1 cellular context compared by ENCODE assay signal in the genomic region with DNA sequence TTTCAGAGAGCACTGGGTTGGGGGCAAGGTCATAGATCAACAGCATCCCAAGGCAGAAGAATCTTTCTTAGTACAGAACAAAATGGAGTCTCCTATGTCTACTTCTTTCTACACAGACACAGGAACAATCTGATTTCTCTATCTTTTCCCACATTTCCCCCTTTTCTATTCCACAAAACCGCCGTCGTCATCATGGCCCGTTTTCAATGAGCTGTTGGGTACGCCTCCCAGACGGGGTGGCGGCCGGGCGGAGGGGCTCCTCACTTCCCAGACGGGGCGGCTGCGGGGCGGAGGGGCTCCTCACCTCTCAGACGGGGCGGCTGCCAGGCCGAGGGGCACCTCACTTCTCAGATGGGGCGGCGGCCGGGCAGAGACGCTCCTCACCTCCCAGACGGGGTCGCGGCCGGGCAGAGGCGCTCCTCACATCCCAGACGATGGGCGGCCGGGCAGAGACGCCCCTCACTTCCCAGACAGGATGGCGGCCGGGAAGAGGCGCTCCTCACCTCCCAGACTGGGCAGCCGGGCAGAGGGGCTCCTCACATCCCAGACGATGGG. TPM values are rescaled to one million over a fixed set of nuclear protein-coding genes. Genes with fewer than 3 reads are reported as not detected.
"Had no signal": no experiment of that assay in that cellular context is flagged by ENCODE, and none has a peak within 500 bp of the region (broad histone marks: within the 10 kb centered on the region; RNA-seq: fewer than 3 reads in every experiment).

No MANE protein-coding gene starts in this region.

RNA-seq across cellular contexts. Expression of a gene that starts 29.8 kb away (rescaled TPM):
- total RNA-seq: OCI-LY7 had no signal
